ENCODE assay signal across 20 cellular contexts in the genomic region with DNA sequence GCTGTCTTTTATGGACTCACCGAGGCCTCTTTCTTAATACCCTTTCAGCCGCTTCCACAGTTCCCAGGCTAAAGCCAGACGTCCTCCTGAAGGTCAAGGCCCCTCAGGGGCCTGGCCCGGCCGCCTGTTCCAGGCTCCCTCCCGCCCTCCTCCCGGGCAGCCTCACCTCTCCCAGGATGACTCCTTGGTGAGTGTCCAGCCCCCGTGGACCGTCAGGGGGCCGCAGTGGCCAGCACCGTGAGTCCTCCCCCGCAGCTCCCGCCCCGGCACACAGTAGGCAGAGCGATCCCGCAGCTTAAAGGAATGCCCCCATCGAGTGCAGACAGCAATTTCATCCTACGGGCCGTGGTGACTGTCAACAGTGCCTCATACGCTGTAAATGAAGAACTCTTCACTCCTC. TPM values are rescaled to one million over a fixed set of nuclear protein-coding genes. Genes with fewer than 3 reads are reported as not detected.
DNase-seq lines count a peak whose midpoint lies in the region; ATAC-seq, FAIRE-seq and TF ChIP-seq lines count a peak whose summit lies in the region.
"Had no signal": no experiment of that assay in that cellular context is flagged by ENCODE, and none has a peak within 500 bp of the region (broad histone marks: within the 10 kb centered on the region; RNA-seq: fewer than 3 reads in every experiment).

No MANE protein-coding gene starts in this region.

- H2BK5ac ChIP-seq in IMR-90 (ENCODE audit: low read depth, low read length, poor library complexity, severe bottlenecking) = no peak overlapping the region

- CTCF ChIA-PET in IMR-90 (lab: Yijun Ruan, JAX) (no interaction called here), K562 (lab: Yijun Ruan, JAX; ENCODE audit: low intra/inter-chr PET ratio) (no interaction called here)

- TF ChIP-seq RAD21 in IMR-90 (IDR thresholded peaks at IDR 0.05; ENCODE audit: low read length) = no peak
- TF ChIP-seq RAD21 in K562 (CRISPR knock-in tag; conservative IDR thresholded peaks at IDR 0.05 in 1 of 2, IDR thresholded peaks at IDR 0.05 in 1 of 2) = no peak

- no peak overlapping the region for H3K23ac ChIP-seq in IMR-90 (ENCODE audit: low read depth, low read length)

- H4K8ac ChIP-seq in IMR-90 (ENCODE audit: low read depth in 2 of 2, low read length in 2 of 2) = no peak overlapping the region

- POLR2A ChIA-PET in IMR-90 (lab: Charles Lee; ENCODE audit: unreplicated experiment) (no interaction called here), K562 (lab: Yijun Ruan, JAX) (no interaction called here)

- no peak overlapping the region for H3K56ac ChIP-seq in IMR-90 (ENCODE audit: extremely low read depth, insufficient read depth, low read length)

- no peak for TF ChIP-seq POLR2A in IMR-90 (IDR thresholded peaks at IDR 0.05; ENCODE audit: low read depth, low read length)
- no peak for TF ChIP-seq POLR2A in K562 (conservative IDR thresholded peaks at IDR 0.05)

- dilution Hi-C loops in IMR-90 (cut with HindIII; ENCODE audit: low sequenced_read_pairs, unreplicated experiment) = no loop called here

- H3K9me1 ChIP-seq in IMR-90 (ENCODE audit: insufficient read depth, low read length) = no peaks in the 10 kb centered on the region
- no peaks in the 10 kb centered on the region for H3K9me1 ChIP-seq in K562 (ENCODE audit: control insufficient read depth, insufficient read depth, low read length)

- H2AFZ ChIP-seq in IMR-90 (replicated peaks; ENCODE audit: low read length, poor library complexity) = peak overlapping the region; percentile 21
- H2AFZ ChIP-seq in K562 (ENCODE audit: low read depth, low read length) = no peak overlapping the region

- no peak overlapping the region for H2BK20ac ChIP-seq in IMR-90 (ENCODE audit: low read depth, low read length)

- peak overlapping the region; percentile 64 for H3K27ac Mint-ChIP-seq in glutamatergic neuron (ENCODE audit: unreplicated experiment)
- H3K27ac Mint-ChIP-seq in activated T-helper 2 cell treated with anti-CD3 and anti-CD28 coated beads, Interferon-gamma antibody, Interleukin-2, Interleukin-4, amounts not matched to agents 10 μg/mL and 5 μg/mL and 100 μg/mL, durations not matched to agents 14 hours and 24 hours and 36 hours = no peak overlapping the region
- H3K27ac Mint-ChIP-seq: CD14-positive monocyte; CD8-positive, alpha-beta T cell had no signal

- in situ Hi-C loops in IMR-90 (cut with MboI; ENCODE audit: low sequenced_read_pairs) = no loop called here
- in situ Hi-C loops in K562 (cut with MboI) = no loop called here

- H3K9ac ChIP-seq in IMR-90 (ENCODE audit: low read depth, low read length) (no peak overlapping the region), K562 (ENCODE audit: insufficient read depth in 1 of 2, low read depth in 2 of 2, low read length in 2 of 2) (no peak overlapping the region)

- FAIRE-seq in K562 (lab: Jason Lieb, UNC) = no peak
- FAIRE-seq: A549, D721Med, GM12892, GM19239 had no signal

- H4K20me1 ChIP-seq in IMR-90 (ENCODE audit: insufficient read depth, low read length) = peaks cover 16% of the 10 kb centered on the region
- H4K20me1 ChIP-seq in K562 (replicated peaks; ENCODE audit: control insufficient read depth, insufficient read depth, low read length) = no peaks in the 10 kb centered on the region

- DNase-seq in IMR-90 (no peak), K562 (ENCODE audit: extremely low read depth in 1 of 4, low spot score in 3 of 4) (peak in 3 of 4 experiments; percentile 3 to 28 (median 20)), glutamatergic neuron (no peak), HT-29 (ENCODE audit: low spot score) (no peak), dorsolateral prefrontal cortex (no peak)
- no peak for DNase-seq in activated T-helper 2 cell treated with anti-CD3 and anti-CD28 coated beads, Interferon-gamma antibody, Interleukin-2, Interleukin-4, amounts not matched to agents 10 μg/mL and 5 μg/mL and 100 μg/mL, durations not matched to agents 14 hours and 24 hours and 36 hours (ENCODE audit: low spot score)
- DNase-seq: BE2C; CD8-positive, alpha-beta T cell; COR-L47; DMS153; DMS79 treated with DMSO at 0.1 percent for 48 hours; EL; GDM1; H7 had no signal

- H3K9me3 ChIP-seq in IMR-90 (ENCODE audit: control insufficient read depth, insufficient read depth, low read length) (no peaks in the 10 kb centered on the region), K562 (replicated peaks; ENCODE audit: control insufficient read depth, insufficient read depth, low read depth, low read length) (no peaks in the 10 kb centered on the region)
- H3K9me3 ChIP-seq: A549, BE2C had no signal

- no peak overlapping the region for H2BK15ac ChIP-seq in IMR-90 (ENCODE audit: low read depth, low read length)

- 0 out of 4 replicates have a peak, but pooled peaks cover 0 to under 1% of the 10 kb centered on the region in 2 experiments for H3K79me1 ChIP-seq in IMR-90 (ENCODE audit: low read depth in 1 of 2, low read length in 2 of 2)

- no peak for TF ChIP-seq EP300 in K562 (IDR thresholded peaks at IDR 0.05; ENCODE audit: low read length)

- no peaks in the 10 kb centered on the region for H3K36me3 Mint-ChIP-seq in glutamatergic neuron (ENCODE audit: unreplicated experiment)
- no peaks in the 10 kb centered on the region for H3K36me3 Mint-ChIP-seq in activated T-helper 2 cell treated with anti-CD3 and anti-CD28 coated beads, Interferon-gamma antibody, Interleukin-2, Interleukin-4, amounts not matched to agents 10 μg/mL and 5 μg/mL and 100 μg/mL, durations not matched to agents 14 hours and 24 hours and 36 hours (ENCODE audit: low read depth)
- H3K36me3 Mint-ChIP-seq: CD14-positive monocyte; CD8-positive, alpha-beta T cell had no signal

- no peak overlapping the region for H2AK9ac ChIP-seq in IMR-90 (replicated peaks; ENCODE audit: low read depth, low read length, poor library complexity)

- no peaks in the 10 kb centered on the region for H3K36me3 ChIP-seq in IMR-90 (ENCODE audit: control insufficient read depth, insufficient read depth, low read length)
- no peaks in the 10 kb centered on the region for H3K36me3 ChIP-seq in K562 (ENCODE audit: control insufficient read depth, insufficient read depth, low read length)
- H3K36me3 ChIP-seq: BE2C had no signal

- H3K4me1 Mint-ChIP-seq in glutamatergic neuron (ENCODE audit: low read depth, unreplicated experiment) = peaks cover 32% of the 10 kb centered on the region
- no peaks in the 10 kb centered on the region for H3K4me1 Mint-ChIP-seq in activated T-helper 2 cell treated with anti-CD3 and anti-CD28 coated beads, Interferon-gamma antibody, Interleukin-2, Interleukin-4, amounts not matched to agents 10 μg/mL and 5 μg/mL and 100 μg/mL, durations not matched to agents 14 hours and 24 hours and 36 hours (ENCODE audit: low read depth)
- H3K4me1 Mint-ChIP-seq: CD14-positive monocyte had no signal

- H4K91ac ChIP-seq in IMR-90 (ENCODE audit: insufficient read depth, low read depth, low read length) = no peak overlapping the region

- H3K4me3 ChIP-seq in IMR-90 (ENCODE audit: insufficient read depth, low read depth, low read length) = no peak overlapping the region
- no peak overlapping the region for H3K4me3 ChIP-seq in K562
- H3K4me3 ChIP-seq in dorsolateral prefrontal cortex = no peak overlapping the region
- H3K4me3 ChIP-seq: A549 had no signal

- H3K4ac ChIP-seq in IMR-90 (ENCODE audit: low read depth, low read length) = no peak overlapping the region

- no peak overlapping the region for H3K4me2 ChIP-seq in IMR-90 (ENCODE audit: low read depth, low read length)
- H3K4me2 ChIP-seq in K562 (ENCODE audit: insufficient read depth, low read length) = no peak overlapping the region
- H3K4me2 ChIP-seq: A549 had no signal

- no peak overlapping the region for H3K18ac ChIP-seq in IMR-90 (ENCODE audit: low read depth, low read length)

- peaks cover 15% of the 10 kb centered on the region for H3K9me3 Mint-ChIP-seq in glutamatergic neuron (ENCODE audit: unreplicated experiment)
- no peaks in the 10 kb centered on the region for H3K9me3 Mint-ChIP-seq in activated T-helper 2 cell treated with anti-CD3 and anti-CD28 coated beads, Interferon-gamma antibody, Interleukin-2, Interleukin-4, amounts not matched to agents 10 μg/mL and 5 μg/mL and 100 μg/mL, durations not matched to agents 14 hours and 24 hours and 36 hours
- H3K9me3 Mint-ChIP-seq: CD14-positive monocyte; CD8-positive, alpha-beta T cell had no signal

- peaks cover 2% of the 10 kb centered on the region; the same call in 1 of the 2 replicates for H3K4me1 ChIP-seq in IMR-90 (ENCODE audit: control insufficient read depth, insufficient read depth, low read length)
- H3K4me1 ChIP-seq in K562 (replicated peaks in 1 of 2; ENCODE audit: control insufficient read depth in 2 of 2, insufficient read depth in 2 of 2, low read length in 2 of 2) = peaks cover 0 to 5% of the 10 kb centered on the region in 2 experiments; a peak in 1 of 5 replicates
- H3K4me1 ChIP-seq: A549, BE2C had no signal

- no peaks in the 10 kb centered on the region; the same call in 1 of the 2 replicates for H3K27me3 ChIP-seq in IMR-90 (ENCODE audit: control insufficient read depth, insufficient read depth, low read length)
- peaks cover 5 to 66% of the 10 kb centered on the region in 2 experiments; a peak in 4 of 5 replicates for H3K27me3 ChIP-seq in K562 (ENCODE audit: control insufficient read depth in 2 of 2, insufficient read depth in 2 of 2, low read length in 2 of 2)
- peaks cover 0 to 11% (median 0%) of the 10 kb centered on the region in 45 donors for H3K27me3 ChIP-seq in dorsolateral prefrontal cortex
- H3K27me3 ChIP-seq: BE2C had no signal

- ATAC-seq in IMR-90 (ENCODE audit: low read depth) (no peak), K562 (peak; percentile 50; the same call in 2 of the 3 replicates), GM19467 (IDR thresholded peaks at IDR 0.05; ENCODE audit: unreplicated experiment) (no peak)
- ATAC-seq: A549; CD8-positive, alpha-beta T cell had no signal

- no peak for TF ChIP-seq CTCF in IMR-90 (conservative IDR thresholded peaks at IDR 0.05; ENCODE audit: low read depth, low read length)
- TF ChIP-seq CTCF in K562 (IDR thresholded peaks at IDR 0.05 in 2 of 3, conservative IDR thresholded peaks at IDR 0.05 in 1 of 3; ENCODE audit: insufficient read depth in 2 of 3, low read depth in 1 of 3, low read length in 3 of 3) = no peak
- TF ChIP-seq CTCF in glutamatergic neuron (IDR thresholded peaks at IDR 0.05; ENCODE audit: partially characterized antibody, unreplicated experiment) = no peak
- TF ChIP-seq CTCF in dorsolateral prefrontal cortex (IDR thresholded peaks at IDR 0.05 in 54 of 56, conservative IDR thresholded peaks at IDR 0.05 in 2 of 56; ENCODE audit: low read depth in 1 of 56, partially characterized antibody in 56 of 56) = no peak

- H3K27ac ChIP-seq in IMR-90 (ENCODE audit: insufficient read depth, low read length) (no peak overlapping the region), K562 (ENCODE audit: extremely low read depth, low read depth, low read length) (no peak overlapping the region), dorsolateral prefrontal cortex (peak overlapping the region in 11 of 59 donors; percentile 27 to 54 (median 37))
- H3K27ac ChIP-seq: A549 had no signal

- H2AK5ac ChIP-seq in IMR-90 (ENCODE audit: low read depth, low read length) = no peak overlapping the region

- intact Hi-C loops in IMR-90 (cut with micrococcal nuclease) = no loop called here
- intact Hi-C loops in K562 (cut with micrococcal nuclease) = no loop called here
- intact Hi-C loops in activated T-helper 2 cell treated with anti-CD3 and anti-CD28 coated beads, Interferon-gamma antibody, Interleukin-2, Interleukin-4, amounts not matched to agents 10 μg/mL and 5 μg/mL and 100 μg/mL, durations not matched to agents 14 hours and 24 hours and 36 hours (cut with micrococcal nuclease) = no loop called here
- intact Hi-C loops in dorsolateral prefrontal cortex (cut with DNase I) = no loop called here

- H2BK120ac ChIP-seq in IMR-90 (ENCODE audit: low read depth, low read length) = no peak overlapping the region

- H3K14ac ChIP-seq in IMR-90 (replicated peaks; ENCODE audit: low read depth, low read length) = no peak overlapping the region

- peak overlapping the region; percentile 8 for H3K4me3 Mint-ChIP-seq in glutamatergic neuron (ENCODE audit: unreplicated experiment)
- no peak overlapping the region for H3K4me3 Mint-ChIP-seq in activated T-helper 2 cell treated with anti-CD3 and anti-CD28 coated beads, Interferon-gamma antibody, Interleukin-2, Interleukin-4, amounts not matched to agents 10 μg/mL and 5 μg/mL and 100 μg/mL, durations not matched to agents 14 hours and 24 hours and 36 hours (ENCODE audit: low read depth)
- H3K4me3 Mint-ChIP-seq: CD14-positive monocyte; CD8-positive, alpha-beta T cell had no signal

- H4K5ac ChIP-seq in IMR-90 (ENCODE audit: low read depth, low read length) = no peak overlapping the region

- H3K79me2 ChIP-seq in K562 (ENCODE audit: control insufficient read depth, insufficient read depth, low read length) = no peaks in the 10 kb centered on the region

- H3K27me3 Mint-ChIP-seq in glutamatergic neuron (ENCODE audit: unreplicated experiment) = peaks cover 11% of the 10 kb centered on the region
- H3K27me3 Mint-ChIP-seq in activated T-helper 2 cell treated with anti-CD3 and anti-CD28 coated beads, Interferon-gamma antibody, Interleukin-2, Interleukin-4, amounts not matched to agents 10 μg/mL and 5 μg/mL and 100 μg/mL, durations not matched to agents 14 hours and 24 hours and 36 hours (ENCODE audit: low read depth) = no peaks in the 10 kb centered on the region

- 43% methylated on average over 6 of the region's 20 CpGs; no CpG with 5 or more reads in 1 of the 2 experiments for WGBS in IMR-90 (ENCODE audit: extremely low coverage in 2 of 2, insufficient read length in 1 of 2), 2 experiments
- WGBS in K562 (ENCODE audit: insufficient coverage, low coverage, missing lambda C conversion rate) = 10% methylated on average over 6 of the region's 20 CpGs

- no TSS peak for BruUV-seq in IMR-90 (replicated peaks; lab: Mats Ljungman, UMichigan)
- no TSS peak for BruUV-seq in K562 (replicated peaks; lab: Mats Ljungman, UMichigan)

RNA-seq across cellular contexts. Expression of gene ELFN2, which starts 32.9 kb away (rescaled TPM):
- total RNA-seq in IMR-90 (2012; rRNA removed) (0.72 and 0.83 TPM in 2 replicates), K562 (2014; rRNA removed) (not detected in 2 replicates), K562 (2014; rRNA removed; fragmentation: Illumina TruSeq; extraction: Trizol) (not detected in 2 replicates), K562 (2015; rRNA removed; fragmentation: Illumina TruSeq; extraction: Trizol) (not detected in 2 replicates), K562 (2021) (not detected in 2 replicates), glutamatergic neuron (ENCODE audit: unreplicated experiment) (7.3 TPM), dorsolateral prefrontal cortex (10 to 100 TPM; 22.8 to 99.1 (median 67.0) TPM)
- polyA plus RNA-seq in IMR-90 (2012; rRNA removed) (5.0 and 6.3 TPM in 2 replicates), K562 (2011; rRNA removed) (not detected in 2 replicates), K562 (2014; fragmentation: Illumina TruSeq; extraction: Trizol) (not detected in 2 replicates), K562 (2014; fragmentation: Nextera tagmentation; extraction: Ambion mirVana) (not detected), K562 (2014; rRNA removed) (not detected in 2 replicates)
- 2.2 and 4.8 TPM in 2 replicates for polyA plus RNA-seq in IMR-90 (2012; cell fraction: cytosol; rRNA removed)
- polyA plus RNA-seq in IMR-90 (2012; cell fraction: nucleus; rRNA removed; ENCODE audit: low replicate concordance) = 13.5 and 26.9 TPM in 2 replicates
- total RNA-seq in K562 (2011; cell fraction: chromatin; rRNA removed; ENCODE audit: low replicate concordance) = not detected in 2 replicates
- total RNA-seq in K562 (2011; cell fraction: nucleolus; rRNA removed) = not detected in 2 replicates
- total RNA-seq in K562 (2011; cell fraction: nucleoplasm; rRNA removed) = not detected in 2 replicates
- polyA plus RNA-seq in K562 (2011; cell fraction: cytosol; rRNA removed) = under 0.01 and 0.01 TPM in 2 replicates
- 0.01 TPM in 1 of 2 replicates, not detected in the other for polyA plus RNA-seq in K562 (2011; cell fraction: nucleus; rRNA removed)
- not detected in 2 replicates for polyA plus RNA-seq in K562 (2012)
- not detected in 2 replicates for polyA minus RNA-seq in K562 (2011; rRNA and poly(A)+ RNA removed)
- not detected in 2 replicates for polyA minus RNA-seq in K562 (2011; cell fraction: cytosol; rRNA and poly(A)+ RNA removed)
- polyA minus RNA-seq in K562 (2011; cell fraction: nucleus; rRNA and poly(A)+ RNA removed) = not detected in 2 replicates
- 0.11 TPM in 2 replicates for total RNA-seq in activated T-helper 2 cell treated with anti-CD3 and anti-CD28 coated beads, Interferon-gamma antibody, Interleukin-2, Interleukin-4, amounts not matched to agents 10 μg/mL and 5 μg/mL and 100 μg/mL, durations not matched to agents 14 hours and 24 hours and 36 hours
- total RNA-seq in HT-29 (2014; rRNA removed; shearing (Covaris generic)) = 0.03 TPM in 1 of 2 replicates, not detected in the other
- total RNA-seq: CD8-positive, alpha-beta T cell had no signal
- polyA plus RNA-seq: CD14-positive monocyte had no signal

Comparison
In these comparisons a context has a peak if more than half of its experiments do, and no peak if none do; other contexts are left out.
1. DNase-seq: peak in K562 (3 of 4); none in IMR-90 (single experiment), glutamatergic neuron (single experiment), activated T-helper 2 cell treated with anti-CD3 and anti-CD28 coated beads, Interferon-gamma antibody, Interleukin-2, Interleukin-4, amounts not matched to agents 10 μg/mL and 5 μg/mL and 100 μg/mL, durations not matched to agents 14 hours and 24 hours and 36 hours (single experiment), HT-29 (single experiment) and dorsolateral prefrontal cortex (0 of 10).